Comparison of ENCODE assay signal across 8 cellular contexts in genomic region chr6:30212865-30213653, GRCh38. TPM values are rescaled to one million over a fixed set of nuclear protein-coding genes. Genes with fewer than 3 reads are reported as not detected.
DNase-seq lines count a peak whose midpoint lies in the region; ATAC-seq, FAIRE-seq and TF ChIP-seq lines count a peak whose summit lies in the region.

Gene TRIM26 (minus strand): TSS chr6:30213406. CDS start chr6:30199103, 14,303 bp downstream.

- POLR2A ChIA-PET in T-cell (lab: Charles Lee) = interaction anchor here (0.6 to 0.7 kb wide), 9 partner anchors 10 to 1917 kb away, joined by 4 to 10 read pairs (median 5); partner anchors contain the start of genes FKBPL (in 1 of the 2) and LST1 (in 1 of the 2)

- peak within 1 kb of the TSS; percentile 85 for H2BK120ac ChIP-seq in trophoblast cell (ENCODE audit: insufficient read depth, low read length, poor library complexity)

- peak within 1 kb of the TSS; percentile 91 for H4K91ac ChIP-seq in trophoblast cell (ENCODE audit: low read depth, low read length)

- H3K9me3 ChIP-seq in trophoblast cell (ENCODE audit: insufficient read depth, low read depth, low read length) (no peaks in the 10 kb centered on the region), transverse colon (no peaks in the 10 kb centered on the region)

- H2AFZ ChIP-seq in trophoblast cell (ENCODE audit: insufficient read depth, low read length, poor library complexity) = peak within 1 kb of the TSS; percentile 96

- no peaks in the 10 kb centered on the region for H3K27me3 ChIP-seq in trophoblast cell (ENCODE audit: insufficient read depth, low read length)
- no peaks in the 10 kb centered on the region for H3K27me3 ChIP-seq in transverse colon

- TF ChIP-seq CTCF in transverse colon (IDR thresholded peaks at IDR 0.05) = no peak

- H3K9me3 Mint-ChIP-seq in T-cell = no peaks in the 10 kb centered on the region

- peak within 1 kb of the TSS; percentile 96 to 99 for H3K27ac Mint-ChIP-seq in T-cell

- ATAC-seq in HG02840 (IDR thresholded peaks at IDR 0.05; ENCODE audit: low FRiP score, unreplicated experiment) (peak; percentile 87), T-cell (replicated peaks in 1 of 4) (peak; percentile 90 to 93 (median 90))

- H3K23ac ChIP-seq in trophoblast cell (ENCODE audit: low read length) = no peak within 1 kb of the TSS

- peak; percentile 98 for FAIRE-seq in GM12891 (lab: Jason Lieb, UNC)

- CTCF ChIA-PET in T-cell (lab: Charles Lee) = interaction anchor here in 1 of 2 donors (0.6 to 1.4 kb wide), 5 partner anchors 8 to 559 kb away, joined by 3 to 9 read pairs (median 4); no protein-coding TSS in a partner anchor

- H3K4me1 Mint-ChIP-seq in T-cell = peaks cover 52 to 63% (median 54%) of the 10 kb centered on the region in 3 donors

- peak within 1 kb of the TSS; percentile 96 for H3K18ac ChIP-seq in trophoblast cell (ENCODE audit: low read length)

- no peak for TF ChIP-seq EP300 in transverse colon (IDR thresholded peaks at IDR 0.05; ENCODE audit: low read depth)

- H3K4me2 ChIP-seq in trophoblast cell (ENCODE audit: low read length) = peak within 1 kb of the TSS; percentile 96

- peak within 1 kb of the TSS; percentile 96 for H2BK5ac ChIP-seq in trophoblast cell (ENCODE audit: low read depth, low read length, poor library complexity)

- H3K79me2 ChIP-seq in trophoblast cell (ENCODE audit: control insufficient read depth, insufficient read depth, low read length, poor library complexity) = peaks cover 8% of the 10 kb centered on the region

- peaks cover 4% of the 10 kb centered on the region for H3K36me3 Mint-ChIP-seq in T-cell

- WGBS in adipose tissue, 3 donors = 0 to 1% (median 0%) methylated on average over 55 to 59 of the region's 59 CpGs
- no CpG with 5 or more reads among the region's 59 CpGs for WGBS in trophoblast cell (ENCODE audit: extremely low coverage, insufficient coverage, insufficient read length)
- 0% methylated on average over 4 to 59 of the region's 59 CpGs for WGBS in transverse colon (ENCODE audit: low coverage in 1 of 2), 2 donors

- no peaks in the 10 kb centered on the region for H3K36me3 ChIP-seq in trophoblast cell (ENCODE audit: control insufficient read depth in 1 of 2, insufficient read depth in 2 of 2, low read length in 2 of 2)
- no peaks in the 10 kb centered on the region for H3K36me3 ChIP-seq in transverse colon

- TF ChIP-seq POLR2A in GM12891 (IDR thresholded peaks at IDR 0.05; ENCODE audit: low read depth, low read length) (peak; percentile 85; the same call in 1 of the 2 replicates), transverse colon (IDR thresholded peaks at IDR 0.05) (peak; percentile 99)

- H3K27ac ChIP-seq in adipose tissue (ENCODE audit: low read depth, low read length) = peak within 1 kb of the TSS; percentile 35
- peak within 1 kb of the TSS; percentile 92 for H3K27ac ChIP-seq in trophoblast cell (ENCODE audit: low read depth, low read length)
- peak within 1 kb of the TSS; percentile 94 to 99 (median 98) for H3K27ac ChIP-seq in transverse colon

- H3K4ac ChIP-seq in trophoblast cell (ENCODE audit: low read depth, low read length) = peak within 1 kb of the TSS; percentile 73

- H2AK5ac ChIP-seq in trophoblast cell (ENCODE audit: low read length) = peak within 1 kb of the TSS; percentile 58

- H3K79me1 ChIP-seq in trophoblast cell (ENCODE audit: low read length) = peaks cover 12% of the 10 kb centered on the region

- H4K8ac ChIP-seq in trophoblast cell (ENCODE audit: low read depth, low read length) = peak within 1 kb of the TSS; percentile 94

- peak within 1 kb of the TSS; percentile 47 for H2BK12ac ChIP-seq in trophoblast cell (ENCODE audit: low read length)

- peak within 1 kb of the TSS; percentile 88 to 99 (median 96) for H3K4me3 Mint-ChIP-seq in T-cell

- H3K27me3 Mint-ChIP-seq in T-cell = no peaks in the 10 kb centered on the region

- peak within 1 kb of the TSS; percentile 92 for H4K12ac ChIP-seq in trophoblast cell (ENCODE audit: low read depth, low read length)

- H3K9ac ChIP-seq in trophoblast cell (ENCODE audit: low read length) = peak within 1 kb of the TSS; percentile 93

- H3K4me3 ChIP-seq in trophoblast cell (ENCODE audit: low read depth, low read length) (peak within 1 kb of the TSS; percentile 92), transverse colon (peak within 1 kb of the TSS; percentile 66 to 88 (median 74))

- intact Hi-C loops in cardiac septum (cut with DNase I) = loop anchor here (5.0 kb wide), 1 partner anchor 114 kb away; the partner anchor contains the start of gene TRIM39
- intact Hi-C loops in transverse colon (cut with DNase I; ENCODE audit: low total_unique reads) = loop anchor here (5.0 kb wide), 1 partner anchor 114 kb away; the partner anchor contains the start of gene TRIM39

- in situ Hi-C loops in transverse colon (cut with MboI; ENCODE audit: low pct_ligation_motif_present in 1 of 4, low pct_unique_long_range_greater_than_20kb in 1 of 4, low sequenced_read_pairs in 3 of 4) = no loop called here

- H3K14ac ChIP-seq in trophoblast cell (ENCODE audit: low read length) = peak within 1 kb of the TSS; percentile 97

- DNase-seq in GM12891 (ENCODE audit: insufficient read length, low spot score) (peak; percentile 94), NCI-H1436 treated with DMSO at 0.1 percent for 48 hours (lab: John Stamatoyannopoulos, UW) (peak; percentile 84), T-cell (peak; percentile 92 to 98 (median 96)), cardiac septum (ENCODE audit: low spot score) (peak; percentile 98), trophoblast cell (peak; percentile 98 to 99), transverse colon (peak; percentile 99)

- peaks cover 0 to 5% of the 10 kb centered on the region in 2 experiments for H3K4me1 ChIP-seq in trophoblast cell (ENCODE audit: control insufficient read depth in 1 of 2, insufficient read depth in 2 of 2, low read length in 2 of 2)
- H3K4me1 ChIP-seq in transverse colon = peaks cover 28 to 47% (median 31%) of the 10 kb centered on the region in 4 donors

TF ChIP-seq in GM12891, 5 proteins besides CTCF, POLR2A, EP300 and RAD21:
- TF ChIP-seq POU2F2 (IDR thresholded peaks at IDR 0.05; ENCODE audit: low read depth, low read length) = 0 out of 2 replicates have a peak, but pooled peaks have one; percentile 26
- no peak for TF ChIP-seq SPI1 (IDR thresholded peaks at IDR 0.05; ENCODE audit: low read depth, low read length)
- peak; percentile 70; the same call in 1 of the 2 replicates for TF ChIP-seq TAF1 (IDR thresholded peaks at IDR 0.05; ENCODE audit: low read depth, low read length)
- TF ChIP-seq PAX5 (IDR thresholded peaks at IDR 0.05; ENCODE audit: insufficient read depth, low read length, severe bottlenecking) = peak; percentile 82
- peak; percentile 89 for TF ChIP-seq POLR2AphosphoS5 (IDR thresholded peaks at IDR 0.05; ENCODE audit: low read depth, low read length)

RNA-seq across cellular contexts. Expression of gene TRIM26, which starts in this region (rescaled TPM):
- polyA plus RNA-seq in GM12891 (2012; ENCODE audit: low read depth, missing spikeins) = 42.8 TPM
- total RNA-seq in T-cell (10 to 100 TPM; 46.4 to 57.4 (median 54.1) TPM), cardiac septum (24.2 TPM), transverse colon (10 to 100 TPM; 19.5 to 92.0 (median 53.2) TPM)
- polyA plus RNA-seq in adipose tissue = 10 to 100 TPM; 12.9 to 30.8 (median 22.6) TPM
- 22.7 and 23.3 TPM in 2 replicates for polyA plus RNA-seq in trophoblast cell (2013)

Comparison
In these comparisons a context has a peak if more than half of its experiments do, and no peak if none do; other contexts are left out.
1. Peak in every context shown above with its lines: DNase-seq, ATAC-seq, H3K4me3 ChIP-seq and H3K27ac ChIP-seq.
2. H3K27ac ChIP-seq: peak in every context shown above with its lines; median percentile 98 in transverse colon; 92 in trophoblast cell; 35 in adipose tissue.